9 cellular contexts compared by ENCODE assay signal in the genomic region with DNA sequence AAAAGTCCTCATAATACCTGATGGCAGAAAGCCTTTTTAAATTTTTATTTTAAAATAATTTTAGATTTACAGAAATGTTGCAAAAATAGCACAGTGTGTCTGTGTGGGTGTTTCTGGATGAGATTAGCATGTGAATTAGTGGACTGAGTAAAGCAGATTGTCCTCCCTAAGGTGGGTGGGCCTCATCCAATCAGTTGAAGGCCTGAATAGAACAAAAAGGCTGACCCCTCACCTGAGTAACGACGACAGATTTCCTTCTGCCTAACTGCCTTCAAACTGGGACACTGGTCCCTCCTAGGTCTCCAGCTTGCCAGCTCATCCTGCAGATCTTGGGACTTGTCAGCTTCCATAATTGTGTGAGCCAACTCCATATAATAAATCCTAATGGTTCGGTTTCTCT. TPM values are rescaled to one million over a fixed set of nuclear protein-coding genes. Genes with fewer than 3 reads are reported as not detected.
"Had no signal": no experiment of that assay in that cellular context is flagged by ENCODE, and none has a peak within 500 bp of the region (broad histone marks: within the 10 kb centered on the region; RNA-seq: fewer than 3 reads in every experiment).

No MANE protein-coding gene starts in this region.

- H3K27ac ChIP-seq: HL-60, KMS-11 had no signal

- FAIRE-seq: HepG2, HTR-8/SVneo had no signal

- ATAC-seq: HepG2 had no signal

- H3K9ac ChIP-seq: KMS-11 had no signal

- DNase-seq: IMR-90, KBM-7, KG1 had no signal

- H3K4me2 ChIP-seq: KMS-11 had no signal

RNA-seq across cellular contexts. Expression of a gene that starts 54.2 kb away (rescaled TPM):
- total RNA-seq: HT-29 had no signal
- polyA plus RNA-seq: IgD-negative memory B cell had no signal
